In the genomic region with DNA sequence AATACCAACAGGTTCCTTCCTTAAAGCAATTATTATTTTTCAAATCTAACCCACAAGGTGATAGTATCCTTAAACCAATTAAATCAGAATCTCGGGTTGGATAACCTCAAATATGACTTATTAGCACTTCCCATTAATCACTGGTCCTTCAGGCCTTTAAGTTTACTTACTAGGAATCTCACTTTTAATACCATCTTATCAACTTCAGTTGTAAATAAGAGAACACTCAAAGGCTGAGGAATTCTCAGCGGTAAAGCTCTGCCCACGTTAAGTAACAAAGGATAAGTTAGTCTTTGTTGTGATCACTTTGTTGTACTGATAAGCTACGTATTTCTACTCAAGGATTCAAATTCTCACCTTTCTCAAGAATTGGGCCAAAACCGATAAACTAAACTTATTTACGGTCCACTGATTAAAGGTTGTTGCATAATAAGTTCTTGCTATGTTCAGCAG, we compare ENCODE assay signal across 9 cellular contexts.
DNase-seq lines count a peak whose midpoint lies in the region; FAIRE-seq lines count a peak whose summit lies in the region.
"Had no signal": no experiment of that assay in that cellular context is flagged by ENCODE, and none has a peak within 500 bp of the region (broad histone marks: within the 10 kb centered on the region; RNA-seq: fewer than 3 reads in every experiment).

No MANE protein-coding gene starts in this region.

- H3K4me1 Mint-ChIP-seq in CD8-positive, alpha-beta memory T cell = peaks cover 29 to 51% (median 37%) of the 10 kb centered on the region in 3 donors

- H3K27ac Mint-ChIP-seq in CD8-positive, alpha-beta memory T cell = peak overlapping the region; percentile 87 to 99 (median 98)

- H3K4me1 ChIP-seq in CD8-positive, alpha-beta memory T cell (ENCODE audit: insufficient read depth, low read length) = peaks cover 18% of the 10 kb centered on the region
- peaks cover 5% of the 10 kb centered on the region for H3K4me1 ChIP-seq in ectodermal cell (ENCODE audit: control insufficient read depth, insufficient read depth, low read length)
- peaks cover 8% of the 10 kb centered on the region for H3K4me1 ChIP-seq in neuron (ENCODE audit: insufficient read depth, low read length)

- H2AFZ ChIP-seq in neuron (ENCODE audit: low read depth, low read length) = no peak overlapping the region

- 4 to 11% methylated on average over 4 to 6 of the region's 6 CpGs for WGBS in ectodermal cell, 2 experiments

- no peak for FAIRE-seq in HTR-8/SVneo (lab: Jason Lieb, UNC)

- POLR2A ChIA-PET in CD8-positive, alpha-beta memory T cell (lab: Charles Lee) = interaction anchor here (0.6 to 2.6 kb wide), 15 partner anchors 8 to 1804 kb away, joined by 3 to 35 read pairs (median 8); a partner anchor contains a TSS

- no peaks in the 10 kb centered on the region for H3K36me3 ChIP-seq in CD8-positive, alpha-beta memory T cell (ENCODE audit: insufficient read depth, low read length)
- H3K36me3 ChIP-seq in ectodermal cell (ENCODE audit: control insufficient read depth, insufficient read depth, low read length) (peaks cover 6% of the 10 kb centered on the region), neuron (ENCODE audit: insufficient read depth, low read length) (peaks cover 6% of the 10 kb centered on the region)

- H3K9me3 Mint-ChIP-seq in CD8-positive, alpha-beta memory T cell = peaks cover 0 to 2% (median 0%) of the 10 kb centered on the region in 5 donors

- peak overlapping the region; percentile 87 for H3K4me3 ChIP-seq in CD8-positive, alpha-beta memory T cell (ENCODE audit: low read length)
- H3K4me3 ChIP-seq in ectodermal cell (ENCODE audit: insufficient read depth, low read depth, low read length) (peak overlapping the region; percentile 88), neuron (ENCODE audit: low read length) (peak overlapping the region; percentile 55)

- no peaks in the 10 kb centered on the region for H3K27me3 ChIP-seq in CD8-positive, alpha-beta memory T cell (ENCODE audit: insufficient read depth, low read length, poor library complexity, severe bottlenecking)
- H3K27me3 ChIP-seq in ectodermal cell (ENCODE audit: control insufficient read depth, insufficient read depth, low read length, poor library complexity, severe bottlenecking) = no peaks in the 10 kb centered on the region
- no peaks in the 10 kb centered on the region for H3K27me3 ChIP-seq in neuron (ENCODE audit: insufficient read depth, low read length)

- peaks cover 1 to 5% (median 3%) of the 10 kb centered on the region in 3 donors for H3K36me3 Mint-ChIP-seq in CD8-positive, alpha-beta memory T cell

- no peaks in the 10 kb centered on the region for H3K9me3 ChIP-seq in CD8-positive, alpha-beta memory T cell (ENCODE audit: low read length)
- H3K9me3 ChIP-seq in ectodermal cell (ENCODE audit: control insufficient read depth, low read length) (no peaks in the 10 kb centered on the region), neuron (ENCODE audit: low read length) (peaks cover 4% of the 10 kb centered on the region)

- CTCF ChIA-PET in CD8-positive, alpha-beta memory T cell (lab: Charles Lee) = interaction anchor here (0.7 to 1.9 kb wide), 6 partner anchors 12 to 683 kb away, joined by 3 to 8 read pairs (median 4); a partner anchor contains a TSS

- peak overlapping the region; percentile 94 for H3K27ac ChIP-seq in CD8-positive, alpha-beta memory T cell (ENCODE audit: low read depth, low read length)
- peak overlapping the region; percentile 95 for H3K27ac ChIP-seq in ectodermal cell (ENCODE audit: insufficient read depth, low read depth, low read length, poor library complexity, severe bottlenecking)
- H3K27ac ChIP-seq: VCaP had no signal

- H3K4me3 Mint-ChIP-seq in CD8-positive, alpha-beta memory T cell = peak overlapping the region; percentile 87 to 96 (median 91)

- H3K27me3 Mint-ChIP-seq in CD8-positive, alpha-beta memory T cell = peaks cover 0 to 4% of the 10 kb centered on the region in 2 donors

- DNase-seq in CD8-positive, alpha-beta memory T cell = no peak
- peak; percentile 69 for DNase-seq in NCI-H82 treated with DMSO at 0.1 percent for 48 hours (lab: John Stamatoyannopoulos, UW; ENCODE audit: unreplicated experiment)
- DNase-seq in amygdala (lab: John Stamatoyannopoulos, UW) = no peak
- DNase-seq in HTR-8/SVneo (ENCODE audit: insufficient read length, low spot score) = no peak
- no peak for DNase-seq in activated gamma-delta T cell treated with Interleukin-2 at 50 U/mL for 16 hours
- no peak for DNase-seq in NCI-H1092 (lab: John Stamatoyannopoulos, UW)
